Comparison of ENCODE assay signal across 1 cellular context in the genomic region with DNA sequence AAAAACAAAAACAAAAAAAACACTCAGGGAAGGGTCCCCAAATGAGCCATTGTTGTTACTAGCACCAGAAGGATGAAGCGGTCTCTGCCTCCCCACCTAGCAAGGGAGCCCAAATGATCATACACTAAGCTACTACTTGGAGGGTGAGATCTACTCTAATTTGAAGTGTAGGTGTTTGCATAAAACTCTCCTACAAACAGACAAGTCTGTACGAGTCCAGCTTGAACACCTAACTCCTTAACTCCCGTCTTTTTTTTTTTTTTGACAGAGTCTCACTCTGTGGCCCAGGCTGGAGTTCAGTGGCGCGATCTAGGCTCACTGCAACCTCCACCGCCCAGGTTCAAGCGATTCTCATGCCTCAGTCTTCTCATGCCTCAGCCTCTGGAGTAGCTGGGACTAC.
TF ChIP-seq lines count a peak whose summit lies in the region.

No MANE protein-coding gene starts in this region.

TF ChIP-seq in WTC11, 78 proteins besides CTCF, POLR2A, EP300 and RAD21 (continued from another document):
- TF ChIP-seq, protein P1, sequence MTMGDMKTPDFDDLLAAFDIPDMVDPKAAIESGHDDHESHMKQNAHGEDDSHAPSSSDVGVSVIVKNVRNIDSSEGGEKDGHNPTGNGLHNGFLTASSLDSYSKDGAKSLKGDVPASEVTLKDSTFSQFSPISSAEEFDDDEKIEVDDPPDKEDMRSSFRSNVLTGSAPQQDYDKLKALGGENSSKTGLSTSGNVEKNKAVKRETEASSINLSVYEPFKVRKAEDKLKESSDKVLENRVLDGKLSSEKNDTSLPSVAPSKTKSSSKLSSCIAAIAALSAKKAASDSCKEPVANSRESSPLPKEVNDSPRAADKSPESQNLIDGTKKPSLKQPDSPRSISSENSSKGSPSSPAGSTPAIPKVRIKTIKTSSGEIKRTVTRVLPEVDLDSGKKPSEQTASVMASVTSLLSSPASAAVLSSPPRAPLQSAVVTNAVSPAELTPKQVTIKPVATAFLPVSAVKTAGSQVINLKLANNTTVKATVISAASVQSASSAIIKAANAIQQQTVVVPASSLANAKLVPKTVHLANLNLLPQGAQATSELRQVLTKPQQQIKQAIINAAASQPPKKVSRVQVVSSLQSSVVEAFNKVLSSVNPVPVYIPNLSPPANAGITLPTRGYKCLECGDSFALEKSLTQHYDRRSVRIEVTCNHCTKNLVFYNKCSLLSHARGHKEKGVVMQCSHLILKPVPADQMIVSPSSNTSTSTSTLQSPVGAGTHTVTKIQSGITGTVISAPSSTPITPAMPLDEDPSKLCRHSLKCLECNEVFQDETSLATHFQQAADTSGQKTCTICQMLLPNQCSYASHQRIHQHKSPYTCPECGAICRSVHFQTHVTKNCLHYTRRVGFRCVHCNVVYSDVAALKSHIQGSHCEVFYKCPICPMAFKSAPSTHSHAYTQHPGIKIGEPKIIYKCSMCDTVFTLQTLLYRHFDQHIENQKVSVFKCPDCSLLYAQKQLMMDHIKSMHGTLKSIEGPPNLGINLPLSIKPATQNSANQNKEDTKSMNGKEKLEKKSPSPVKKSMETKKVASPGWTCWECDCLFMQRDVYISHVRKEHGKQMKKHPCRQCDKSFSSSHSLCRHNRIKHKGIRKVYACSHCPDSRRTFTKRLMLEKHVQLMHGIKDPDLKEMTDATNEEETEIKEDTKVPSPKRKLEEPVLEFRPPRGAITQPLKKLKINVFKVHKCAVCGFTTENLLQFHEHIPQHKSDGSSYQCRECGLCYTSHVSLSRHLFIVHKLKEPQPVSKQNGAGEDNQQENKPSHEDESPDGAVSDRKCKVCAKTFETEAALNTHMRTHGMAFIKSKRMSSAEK (CRISPR knock-in tag; IDR thresholded peaks at IDR 0.05; ENCODE audit: borderline replicate concordance): no peak
- TF ChIP-seq, protein P2, sequence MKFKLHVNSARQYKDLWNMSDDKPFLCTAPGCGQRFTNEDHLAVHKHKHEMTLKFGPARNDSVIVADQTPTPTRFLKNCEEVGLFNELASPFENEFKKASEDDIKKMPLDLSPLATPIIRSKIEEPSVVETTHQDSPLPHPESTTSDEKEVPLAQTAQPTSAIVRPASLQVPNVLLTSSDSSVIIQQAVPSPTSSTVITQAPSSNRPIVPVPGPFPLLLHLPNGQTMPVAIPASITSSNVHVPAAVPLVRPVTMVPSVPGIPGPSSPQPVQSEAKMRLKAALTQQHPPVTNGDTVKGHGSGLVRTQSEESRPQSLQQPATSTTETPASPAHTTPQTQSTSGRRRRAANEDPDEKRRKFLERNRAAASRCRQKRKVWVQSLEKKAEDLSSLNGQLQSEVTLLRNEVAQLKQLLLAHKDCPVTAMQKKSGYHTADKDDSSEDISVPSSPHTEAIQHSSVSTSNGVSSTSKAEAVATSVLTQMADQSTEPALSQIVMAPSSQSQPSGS (CRISPR knock-in tag; IDR thresholded peaks at IDR 0.05; ENCODE audit: borderline replicate concordance, low read depth): no peak
- no peak for TF ChIP-seq ZNF263 (CRISPR knock-in tag; IDR thresholded peaks at IDR 0.05; ENCODE audit: low read depth)
- no peak for TF ChIP-seq MYBL2 (CRISPR knock-in tag; IDR thresholded peaks at IDR 0.05)
- TF ChIP-seq, protein P3, sequence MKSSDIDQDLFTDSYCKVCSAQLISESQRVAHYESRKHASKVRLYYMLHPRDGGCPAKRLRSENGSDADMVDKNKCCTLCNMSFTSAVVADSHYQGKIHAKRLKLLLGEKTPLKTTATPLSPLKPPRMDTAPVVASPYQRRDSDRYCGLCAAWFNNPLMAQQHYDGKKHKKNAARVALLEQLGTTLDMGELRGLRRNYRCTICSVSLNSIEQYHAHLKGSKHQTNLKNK (CRISPR knock-in tag; IDR thresholded peaks at IDR 0.05): no peak
- TF ChIP-seq, protein P4, sequence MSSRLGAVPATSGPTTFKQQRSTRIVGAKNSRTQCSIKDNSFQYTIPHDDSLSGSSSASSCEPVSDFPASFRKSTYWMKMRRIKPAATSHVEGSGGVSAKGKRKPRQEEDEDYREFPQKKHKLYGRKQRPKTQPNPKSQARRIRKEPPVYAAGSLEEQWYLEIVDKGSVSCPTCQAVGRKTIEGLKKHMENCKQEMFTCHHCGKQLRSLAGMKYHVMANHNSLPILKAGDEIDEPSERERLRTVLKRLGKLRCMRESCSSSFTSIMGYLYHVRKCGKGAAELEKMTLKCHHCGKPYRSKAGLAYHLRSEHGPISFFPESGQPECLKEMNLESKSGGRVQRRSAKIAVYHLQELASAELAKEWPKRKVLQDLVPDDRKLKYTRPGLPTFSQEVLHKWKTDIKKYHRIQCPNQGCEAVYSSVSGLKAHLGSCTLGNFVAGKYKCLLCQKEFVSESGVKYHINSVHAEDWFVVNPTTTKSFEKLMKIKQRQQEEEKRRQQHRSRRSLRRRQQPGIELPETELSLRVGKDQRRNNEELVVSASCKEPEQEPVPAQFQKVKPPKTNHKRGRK (CRISPR knock-in tag; IDR thresholded peaks at IDR 0.05; ENCODE audit: borderline replicate concordance): no peak
- no peak for TF ChIP-seq EMX1 (CRISPR knock-in tag; IDR thresholded peaks at IDR 0.05)
- TF ChIP-seq, protein P5, sequence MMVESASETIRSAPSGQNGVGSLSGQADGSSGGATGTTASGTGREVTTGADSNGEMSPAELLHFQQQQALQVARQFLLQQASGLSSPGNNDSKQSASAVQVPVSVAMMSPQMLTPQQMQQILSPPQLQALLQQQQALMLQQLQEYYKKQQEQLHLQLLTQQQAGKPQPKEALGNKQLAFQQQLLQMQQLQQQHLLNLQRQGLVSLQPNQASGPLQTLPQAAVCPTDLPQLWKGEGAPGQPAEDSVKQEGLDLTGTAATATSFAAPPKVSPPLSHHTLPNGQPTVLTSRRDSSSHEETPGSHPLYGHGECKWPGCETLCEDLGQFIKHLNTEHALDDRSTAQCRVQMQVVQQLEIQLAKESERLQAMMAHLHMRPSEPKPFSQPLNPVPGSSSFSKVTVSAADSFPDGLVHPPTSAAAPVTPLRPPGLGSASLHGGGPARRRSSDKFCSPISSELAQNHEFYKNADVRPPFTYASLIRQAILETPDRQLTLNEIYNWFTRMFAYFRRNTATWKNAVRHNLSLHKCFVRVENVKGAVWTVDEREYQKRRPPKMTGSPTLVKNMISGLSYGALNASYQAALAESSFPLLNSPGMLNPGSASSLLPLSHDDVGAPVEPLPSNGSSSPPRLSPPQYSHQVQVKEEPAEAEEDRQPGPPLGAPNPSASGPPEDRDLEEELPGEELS (CRISPR knock-in tag; IDR thresholded peaks at IDR 0.05): no peak
- no peak for TF ChIP-seq NR3C1 (CRISPR knock-in tag; conservative IDR thresholded peaks at IDR 0.05; ENCODE audit: low read depth)
- no peak for TF ChIP-seq NFE2L1 (CRISPR knock-in tag; IDR thresholded peaks at IDR 0.05)
- no peak for TF ChIP-seq JUN (CRISPR knock-in tag; IDR thresholded peaks at IDR 0.05)
- TF ChIP-seq TP53 (CRISPR knock-in tag; IDR thresholded peaks at IDR 0.05): no peak
- TF ChIP-seq, protein P6, sequence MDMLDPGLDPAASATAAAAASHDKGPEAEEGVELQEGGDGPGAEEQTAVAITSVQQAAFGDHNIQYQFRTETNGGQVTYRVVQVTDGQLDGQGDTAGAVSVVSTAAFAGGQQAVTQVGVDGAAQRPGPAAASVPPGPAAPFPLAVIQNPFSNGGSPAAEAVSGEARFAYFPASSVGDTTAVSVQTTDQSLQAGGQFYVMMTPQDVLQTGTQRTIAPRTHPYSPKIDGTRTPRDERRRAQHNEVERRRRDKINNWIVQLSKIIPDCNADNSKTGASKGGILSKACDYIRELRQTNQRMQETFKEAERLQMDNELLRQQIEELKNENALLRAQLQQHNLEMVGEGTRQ (CRISPR knock-in tag; IDR thresholded peaks at IDR 0.05): no peak
- TF ChIP-seq NFATC4 (CRISPR knock-in tag; IDR thresholded peaks at IDR 0.05): no peak
- TF ChIP-seq, protein P7, sequence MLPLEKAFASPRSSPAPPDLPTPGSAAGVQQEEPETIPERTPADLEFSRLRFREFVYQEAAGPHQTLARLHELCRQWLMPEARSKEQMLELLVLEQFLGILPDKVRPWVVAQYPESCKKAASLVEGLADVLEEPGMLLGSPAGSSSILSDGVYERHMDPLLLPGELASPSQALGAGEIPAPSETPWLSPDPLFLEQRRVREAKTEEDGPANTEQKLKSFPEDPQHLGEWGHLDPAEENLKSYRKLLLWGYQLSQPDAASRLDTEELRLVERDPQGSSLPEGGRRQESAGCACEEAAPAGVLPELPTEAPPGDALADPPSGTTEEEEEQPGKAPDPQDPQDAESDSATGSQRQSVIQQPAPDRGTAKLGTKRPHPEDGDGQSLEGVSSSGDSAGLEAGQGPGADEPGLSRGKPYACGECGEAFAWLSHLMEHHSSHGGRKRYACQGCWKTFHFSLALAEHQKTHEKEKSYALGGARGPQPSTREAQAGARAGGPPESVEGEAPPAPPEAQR (CRISPR knock-in tag; IDR thresholded peaks at IDR 0.05): no peak
